Comparison of ENCODE assay signal across 1 cellular context in the genomic region with DNA sequence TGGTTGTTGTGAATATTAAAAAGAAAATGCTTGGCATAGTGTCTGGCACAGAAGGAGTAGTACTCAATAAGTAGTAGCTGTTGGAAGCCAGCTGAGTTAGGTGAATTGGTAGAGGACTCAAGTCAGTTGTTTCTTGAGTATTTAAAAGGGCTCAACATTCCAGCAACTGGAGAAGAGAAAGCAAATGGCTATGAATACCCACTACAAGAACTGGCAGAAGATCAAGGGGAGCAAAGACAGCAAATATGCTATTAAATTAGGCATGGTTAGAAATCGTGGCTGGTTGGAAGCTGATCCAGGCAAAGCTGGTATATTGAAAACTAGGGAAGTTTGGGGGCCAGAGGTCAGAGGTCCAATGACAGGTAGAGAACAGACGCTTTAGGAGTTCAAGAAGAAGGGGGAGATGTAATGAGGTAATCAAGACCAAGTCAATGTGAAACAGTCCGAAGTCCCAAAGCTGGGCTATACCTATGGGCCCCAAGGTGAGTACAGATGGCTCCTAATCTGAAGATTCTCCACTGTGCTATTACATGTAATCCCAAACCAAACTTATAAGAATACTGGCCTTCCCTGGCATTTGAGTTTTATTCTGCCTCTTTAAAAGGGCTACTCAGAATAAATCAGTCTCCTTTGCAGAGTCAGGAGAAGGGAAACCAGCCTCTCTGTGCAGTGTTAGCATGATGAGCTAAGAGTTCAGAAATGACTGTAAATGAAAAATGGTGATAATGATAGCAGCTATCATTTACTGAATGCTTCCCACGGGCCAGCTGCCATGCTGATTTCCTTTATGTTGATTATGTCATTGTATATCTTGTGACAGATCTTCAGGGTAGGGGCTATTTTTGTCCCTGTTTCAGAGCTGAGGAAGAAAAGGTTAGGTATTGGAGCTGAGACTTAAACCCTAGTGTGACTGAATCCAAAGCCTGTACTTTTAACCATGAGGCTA.
TF ChIP-seq lines count a peak whose summit lies in the region.

No MANE protein-coding gene starts in this region.

TF ChIP-seq in GM23338, 12 proteins besides CTCF, POLR2A, EP300 and RAD21 (continued from another document):
- TF ChIP-seq, protein P1, sequence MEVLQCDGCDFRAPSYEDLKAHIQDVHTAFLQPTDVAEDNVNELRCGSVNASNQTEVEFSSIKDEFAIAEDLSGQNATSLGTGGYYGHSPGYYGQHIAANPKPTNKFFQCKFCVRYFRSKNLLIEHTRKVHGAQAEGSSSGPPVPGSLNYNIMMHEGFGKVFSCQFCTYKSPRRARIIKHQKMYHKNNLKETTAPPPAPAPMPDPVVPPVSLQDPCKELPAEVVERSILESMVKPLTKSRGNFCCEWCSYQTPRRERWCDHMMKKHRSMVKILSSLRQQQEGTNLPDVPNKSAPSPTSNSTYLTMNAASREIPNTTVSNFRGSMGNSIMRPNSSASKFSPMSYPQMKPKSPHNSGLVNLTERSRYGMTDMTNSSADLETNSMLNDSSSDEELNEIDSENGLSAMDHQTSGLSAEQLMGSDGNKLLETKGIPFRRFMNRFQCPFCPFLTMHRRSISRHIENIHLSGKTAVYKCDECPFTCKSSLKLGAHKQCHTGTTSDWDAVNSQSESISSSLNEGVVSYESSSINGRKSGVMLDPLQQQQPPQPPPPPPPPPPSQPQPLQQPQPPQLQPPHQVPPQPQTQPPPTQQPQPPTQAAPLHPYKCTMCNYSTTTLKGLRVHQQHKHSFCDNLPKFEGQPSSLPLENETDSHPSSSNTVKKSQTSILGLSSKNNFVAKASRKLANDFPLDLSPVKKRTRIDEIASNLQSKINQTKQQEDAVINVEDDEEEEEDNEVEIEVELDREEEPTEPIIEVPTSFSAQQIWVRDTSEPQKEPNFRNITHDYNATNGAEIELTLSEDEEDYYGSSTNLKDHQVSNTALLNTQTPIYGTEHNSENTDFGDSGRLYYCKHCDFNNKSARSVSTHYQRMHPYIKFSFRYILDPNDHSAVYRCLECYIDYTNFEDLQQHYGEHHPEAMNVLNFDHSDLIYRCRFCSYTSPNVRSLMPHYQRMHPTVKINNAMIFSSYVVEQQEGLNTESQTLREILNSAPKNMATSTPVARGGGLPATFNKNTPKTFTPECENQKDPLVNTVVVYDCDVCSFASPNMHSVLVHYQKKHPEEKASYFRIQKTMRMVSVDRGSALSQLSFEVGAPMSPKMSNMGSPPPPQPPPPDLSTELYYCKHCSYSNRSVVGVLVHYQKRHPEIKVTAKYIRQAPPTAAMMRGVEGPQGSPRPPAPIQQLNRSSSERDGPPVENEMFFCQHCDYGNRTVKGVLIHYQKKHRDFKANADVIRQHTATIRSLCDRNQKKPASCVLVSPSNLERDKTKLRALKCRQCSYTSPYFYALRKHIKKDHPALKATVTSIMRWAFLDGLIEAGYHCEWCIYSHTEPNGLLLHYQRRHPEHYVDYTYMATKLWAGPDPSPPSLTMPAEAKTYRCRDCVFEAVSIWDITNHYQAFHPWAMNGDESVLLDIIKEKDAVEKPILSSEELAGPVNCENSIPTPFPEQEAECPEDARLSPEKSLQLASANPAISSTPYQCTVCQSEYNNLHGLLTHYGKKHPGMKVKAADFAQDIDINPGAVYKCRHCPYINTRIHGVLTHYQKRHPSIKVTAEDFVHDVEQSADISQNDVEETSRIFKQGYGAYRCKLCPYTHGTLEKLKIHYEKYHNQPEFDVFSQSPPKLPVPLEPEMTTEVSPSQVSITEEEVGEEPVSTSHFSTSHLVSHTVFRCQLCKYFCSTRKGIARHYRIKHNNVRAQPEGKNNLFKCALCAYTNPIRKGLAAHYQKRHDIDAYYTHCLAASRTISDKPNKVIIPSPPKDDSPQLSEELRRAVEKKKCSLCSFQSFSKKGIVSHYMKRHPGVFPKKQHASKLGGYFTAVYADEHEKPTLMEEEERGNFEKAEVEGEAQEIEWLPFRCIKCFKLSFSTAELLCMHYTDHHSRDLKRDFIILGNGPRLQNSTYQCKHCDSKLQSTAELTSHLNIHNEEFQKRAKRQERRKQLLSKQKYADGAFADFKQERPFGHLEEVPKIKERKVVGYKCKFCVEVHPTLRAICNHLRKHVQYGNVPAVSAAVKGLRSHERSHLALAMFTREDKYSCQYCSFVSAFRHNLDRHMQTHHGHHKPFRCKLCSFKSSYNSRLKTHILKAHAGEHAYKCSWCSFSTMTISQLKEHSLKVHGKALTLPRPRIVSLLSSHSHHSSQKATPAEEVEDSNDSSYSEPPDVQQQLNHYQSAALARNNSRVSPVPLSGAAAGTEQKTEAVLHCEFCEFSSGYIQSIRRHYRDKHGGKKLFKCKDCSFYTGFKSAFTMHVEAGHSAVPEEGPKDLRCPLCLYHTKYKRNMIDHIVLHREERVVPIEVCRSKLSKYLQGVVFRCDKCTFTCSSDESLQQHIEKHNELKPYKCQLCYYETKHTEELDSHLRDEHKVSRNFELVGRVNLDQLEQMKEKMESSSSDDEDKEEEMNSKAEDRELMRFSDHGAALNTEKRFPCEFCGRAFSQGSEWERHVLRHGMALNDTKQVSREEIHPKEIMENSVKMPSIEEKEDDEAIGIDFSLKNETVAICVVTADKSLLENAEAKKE (CRISPR knock-in tag; IDR thresholded peaks at IDR 0.05): no peak
- TF ChIP-seq, protein P2, sequence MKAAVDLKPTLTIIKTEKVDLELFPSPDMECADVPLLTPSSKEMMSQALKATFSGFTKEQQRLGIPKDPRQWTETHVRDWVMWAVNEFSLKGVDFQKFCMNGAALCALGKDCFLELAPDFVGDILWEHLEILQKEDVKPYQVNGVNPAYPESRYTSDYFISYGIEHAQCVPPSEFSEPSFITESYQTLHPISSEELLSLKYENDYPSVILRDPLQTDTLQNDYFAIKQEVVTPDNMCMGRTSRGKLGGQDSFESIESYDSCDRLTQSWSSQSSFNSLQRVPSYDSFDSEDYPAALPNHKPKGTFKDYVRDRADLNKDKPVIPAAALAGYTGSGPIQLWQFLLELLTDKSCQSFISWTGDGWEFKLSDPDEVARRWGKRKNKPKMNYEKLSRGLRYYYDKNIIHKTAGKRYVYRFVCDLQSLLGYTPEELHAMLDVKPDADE (IDR thresholded peaks at IDR 0.05): no peak
- TF ChIP-seq, protein P3, sequence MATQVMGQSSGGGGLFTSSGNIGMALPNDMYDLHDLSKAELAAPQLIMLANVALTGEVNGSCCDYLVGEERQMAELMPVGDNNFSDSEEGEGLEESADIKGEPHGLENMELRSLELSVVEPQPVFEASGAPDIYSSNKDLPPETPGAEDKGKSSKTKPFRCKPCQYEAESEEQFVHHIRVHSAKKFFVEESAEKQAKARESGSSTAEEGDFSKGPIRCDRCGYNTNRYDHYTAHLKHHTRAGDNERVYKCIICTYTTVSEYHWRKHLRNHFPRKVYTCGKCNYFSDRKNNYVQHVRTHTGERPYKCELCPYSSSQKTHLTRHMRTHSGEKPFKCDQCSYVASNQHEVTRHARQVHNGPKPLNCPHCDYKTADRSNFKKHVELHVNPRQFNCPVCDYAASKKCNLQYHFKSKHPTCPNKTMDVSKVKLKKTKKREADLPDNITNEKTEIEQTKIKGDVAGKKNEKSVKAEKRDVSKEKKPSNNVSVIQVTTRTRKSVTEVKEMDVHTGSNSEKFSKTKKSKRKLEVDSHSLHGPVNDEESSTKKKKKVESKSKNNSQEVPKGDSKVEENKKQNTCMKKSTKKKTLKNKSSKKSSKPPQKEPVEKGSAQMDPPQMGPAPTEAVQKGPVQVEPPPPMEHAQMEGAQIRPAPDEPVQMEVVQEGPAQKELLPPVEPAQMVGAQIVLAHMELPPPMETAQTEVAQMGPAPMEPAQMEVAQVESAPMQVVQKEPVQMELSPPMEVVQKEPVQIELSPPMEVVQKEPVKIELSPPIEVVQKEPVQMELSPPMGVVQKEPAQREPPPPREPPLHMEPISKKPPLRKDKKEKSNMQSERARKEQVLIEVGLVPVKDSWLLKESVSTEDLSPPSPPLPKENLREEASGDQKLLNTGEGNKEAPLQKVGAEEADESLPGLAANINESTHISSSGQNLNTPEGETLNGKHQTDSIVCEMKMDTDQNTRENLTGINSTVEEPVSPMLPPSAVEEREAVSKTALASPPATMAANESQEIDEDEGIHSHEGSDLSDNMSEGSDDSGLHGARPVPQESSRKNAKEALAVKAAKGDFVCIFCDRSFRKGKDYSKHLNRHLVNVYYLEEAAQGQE (IDR thresholded peaks at IDR 0.05; ENCODE audit: unreplicated experiment): no peak
